Comparison of ENCODE assay signal across 19 cellular contexts in the genomic region with DNA sequence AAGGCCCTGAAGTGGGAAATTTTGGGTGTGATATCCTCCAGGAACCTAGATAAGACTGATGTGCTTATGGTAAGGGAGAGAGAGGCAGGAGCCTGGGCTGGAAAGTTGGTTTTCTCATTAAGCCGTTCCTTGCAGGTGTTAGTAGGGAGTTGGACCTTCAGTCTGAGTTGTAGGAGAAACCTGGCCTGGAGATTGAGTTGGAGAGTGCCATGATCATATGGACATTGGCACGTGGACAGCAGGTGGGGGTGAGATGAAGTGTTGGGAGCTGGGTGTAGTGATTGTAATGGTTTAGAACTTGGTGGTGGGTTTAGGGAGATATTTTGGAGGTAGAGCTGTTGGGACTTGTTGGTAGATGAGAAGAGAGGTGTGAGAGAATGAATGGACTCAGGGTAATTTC.
"Had no signal": no experiment of that assay in that cellular context is flagged by ENCODE, and none has a peak within 500 bp of the region (broad histone marks: within the 10 kb centered on the region; RNA-seq: fewer than 3 reads in every experiment).

No MANE protein-coding gene starts in this region.

- H3K36me3 ChIP-seq: prostate gland, right lobe of liver had no signal

- H3K27ac ChIP-seq: epithelial cell of prostate, gastrocnemius medialis, left ventricle myocardium inferior, lower lobe of right lung, parathyroid adenoma, prostate gland, right lobe of liver, testis, tibial nerve had no signal

- H3K9ac ChIP-seq: parathyroid adenoma had no signal

- H3K79me2 ChIP-seq: parathyroid adenoma had no signal

- H3K27me3 ChIP-seq: esophagus muscularis mucosa, gastrocnemius medialis, right lobe of liver, testis, tibial nerve had no signal

- H2AFZ ChIP-seq: parathyroid adenoma had no signal

- H3K4me3 ChIP-seq: esophagus muscularis mucosa, gastrocnemius medialis, left ventricle myocardium inferior, lower lobe of right lung, prostate gland, right lobe of liver, testis, tibial nerve had no signal

- ATAC-seq: effector memory CD8-positive, alpha-beta T cell; gastrocnemius medialis; natural killer cell treated with Interleukin-12 subunit alpha and Interleukin-12 subunit beta and Interleukin-15 and Interleukin-18, amount 100 ng/mL, for 72 hours; stimulated activated memory B cell treated with anti-CD40 and anti-IgM and Interleukin-4, amounts not matched to agents 10 μg/mL and 1 μg/mL and 100 μg/mL, for 72 hours had no signal

- DNase-seq: effector memory CD8-positive, alpha-beta T cell; gastrocnemius medialis; islet precursor cell; left cardiac atrium; left ventricle myocardium inferior; lower lobe of right lung; midbrain; right lobe of liver; stimulated activated CD4-positive, alpha-beta T cell treated with anti-CD3 and anti-CD28 coated beads, Interleukin-15, amount 100 ng/mL, for 24 hours; stimulated activated CD4-positive, alpha-beta T cell treated with anti-CD3 and anti-CD28 coated beads, Interleukin-1b, Interleukin-23, amount 100 ng/mL, for 48 hours; stimulated activated CD4-positive, alpha-beta T cell treated with anti-CD3 and anti-CD28 coated beads, Interleukin-4, amount 100 ng/mL, for 24 hours; testis had no signal

- H3K9me3 ChIP-seq: esophagus muscularis mucosa, gastrocnemius medialis, left ventricle myocardium inferior, lower lobe of right lung, prostate gland, right lobe of liver, testis, tibial nerve had no signal

- H3K4me1 ChIP-seq: lower lobe of right lung, parathyroid adenoma, prostate gland, right lobe of liver had no signal
